Comparison of ENCODE assay signal across 8 cellular contexts in genomic region chr7:106283831-106284515, GRCh38. TPM values are rescaled to one million over a fixed set of nuclear protein-coding genes. Genes with fewer than 3 reads are reported as not detected.
A peak's percentile ranks its signal among the peaks of the same experiment; 100 is the strongest.
DNase-seq lines count a peak whose midpoint lies in the region; ATAC-seq and TF ChIP-seq lines count a peak whose summit lies in the region.

No MANE protein-coding gene starts in this region.

- peak overlapping the region; percentile 93 to 95 (median 95) for H3K27ac Mint-ChIP-seq in CD4-positive, CD25-positive, alpha-beta regulatory T cell

- H3K36me3 ChIP-seq in CD4-positive, CD25-positive, alpha-beta regulatory T cell (ENCODE audit: control insufficient read depth, insufficient read depth, low read length), result no peaks in the 10 kb centered on the region
- no peaks in the 10 kb centered on the region for H3K36me3 ChIP-seq in KOPT-K1 (ENCODE audit: insufficient read depth, low read length)
- H3K36me3 ChIP-seq in SU-DHL-6 (ENCODE audit: low read length), result no peaks in the 10 kb centered on the region
- H3K36me3 ChIP-seq in ascending aorta, result no peaks in the 10 kb centered on the region
- H3K36me3 ChIP-seq in hepatocyte (replicated peaks; ENCODE audit: insufficient read depth, low read depth), result no peaks in the 10 kb centered on the region
- H3K36me3 ChIP-seq in rectal smooth muscle tissue (ENCODE audit: control insufficient read depth, insufficient read depth, low read length), result no peaks in the 10 kb centered on the region

- H3K4me3 ChIP-seq in CD4-positive, CD25-positive, alpha-beta regulatory T cell (ENCODE audit: low read depth, low read length), result peak overlapping the region; percentile 99
- H3K4me3 ChIP-seq in SU-DHL-6 (ENCODE audit: insufficient read depth, low read length, poor library complexity, severe bottlenecking) (peak overlapping the region; percentile 58), ascending aorta (peak overlapping the region; percentile 79 to 97), hepatocyte (peak overlapping the region; percentile 59), rectal smooth muscle tissue (ENCODE audit: low read length) (peak overlapping the region; percentile 78)

- intact Hi-C loops in ascending aorta (cut with DNase I), result loop anchor here (2.0 to 10.0 kb wide), 9 partner anchors 43 to 1461 kb away; partner anchors contain the start of genes ATXN7L1, CBLL1 and CCDC71L

- peak; percentile 14 to 72 (median 47) for DNase-seq in CD4-positive, CD25-positive, alpha-beta regulatory T cell
- DNase-seq in ascending aorta (ENCODE audit: low spot score in 2 of 2), result peak in 1 of 2 donors; percentile 73
- peak; percentile 65 for DNase-seq in hepatocyte (ENCODE audit: low spot score)

- H3K4me2 ChIP-seq in SU-DHL-6 (ENCODE audit: low read depth, low read length, poor library complexity, severe bottlenecking), result peak overlapping the region; percentile 77
- peak overlapping the region; percentile 73 for H3K4me2 ChIP-seq in hepatocyte

- H3K27me3 Mint-ChIP-seq in CD4-positive, CD25-positive, alpha-beta regulatory T cell, result no peaks in the 10 kb centered on the region

- H3K36me3 Mint-ChIP-seq in CD4-positive, CD25-positive, alpha-beta regulatory T cell, result no peaks in the 10 kb centered on the region

- H3K9me2 ChIP-seq in SU-DHL-6 (replicated peaks; ENCODE audit: insufficient read depth, low read length) (no peaks in the 10 kb centered on the region), hepatocyte (replicated peaks; ENCODE audit: insufficient read depth) (no peaks in the 10 kb centered on the region)

- H2AFZ ChIP-seq in SU-DHL-6 (ENCODE audit: low read depth, low read length, severe bottlenecking), result no peak overlapping the region
- peak overlapping the region; percentile 14 for H2AFZ ChIP-seq in hepatocyte

- H3K4me1 ChIP-seq in CD4-positive, CD25-positive, alpha-beta regulatory T cell (ENCODE audit: control insufficient read depth, insufficient read depth, low read length, poor library complexity, severe bottlenecking), result peaks cover 49% of the 10 kb centered on the region
- H3K4me1 ChIP-seq in ascending aorta (peaks cover 0 to 3% of the 10 kb centered on the region in 2 donors), hepatocyte (ENCODE audit: insufficient read depth) (no peaks in the 10 kb centered on the region), rectal smooth muscle tissue (ENCODE audit: control insufficient read depth, insufficient read depth, low read length) (peaks cover 13% of the 10 kb centered on the region)

- H3K27ac ChIP-seq in CD4-positive, CD25-positive, alpha-beta regulatory T cell (ENCODE audit: insufficient read depth, low read length, poor library complexity, severe bottlenecking), result peak overlapping the region; percentile 96
- H3K27ac ChIP-seq in KOPT-K1 (ENCODE audit: low read depth, low read length, poor library complexity, severe bottlenecking) (peak overlapping the region; percentile 72), SU-DHL-6 (ENCODE audit: low read depth, low read length) (peak overlapping the region; percentile 21), ascending aorta (peak overlapping the region; percentile 95 to 99), hepatocyte (peak overlapping the region; percentile 99), rectal smooth muscle tissue (ENCODE audit: low read depth, low read length) (peak overlapping the region; percentile 98)

- H4K20me1 ChIP-seq in SU-DHL-6 (ENCODE audit: low read depth, low read length) (peaks cover 38% of the 10 kb centered on the region), hepatocyte (ENCODE audit: insufficient read depth, poor library complexity, severe bottlenecking) (peaks cover 47% of the 10 kb centered on the region)

- no peak for ATAC-seq in CD4-positive, CD25-positive, alpha-beta regulatory T cell (ENCODE audit: low read depth in 2 of 2)
- ATAC-seq in GM21447 (IDR thresholded peaks at IDR 0.05; ENCODE audit: unreplicated experiment) (peak; percentile 6), HG03108 (IDR thresholded peaks at IDR 0.05; ENCODE audit: unreplicated experiment) (no peak)

- no peaks in the 10 kb centered on the region for H3K9me3 Mint-ChIP-seq in CD4-positive, CD25-positive, alpha-beta regulatory T cell

- H3K4me1 Mint-ChIP-seq in CD4-positive, CD25-positive, alpha-beta regulatory T cell, result peaks cover 41 to 57% (median 49%) of the 10 kb centered on the region in 4 donors

- 2% methylated on average over 26 of the region's 43 CpGs for WGBS in hepatocyte (ENCODE audit: low lambda C conversion rate, missing lambda C conversion rate)

- peaks cover 28% of the 10 kb centered on the region for H3F3A ChIP-seq in SU-DHL-6 (ENCODE audit: insufficient read depth)

- H3K9ac ChIP-seq in SU-DHL-6 (ENCODE audit: low read length), result peak overlapping the region; percentile 85
- peak overlapping the region; percentile 57 for H3K9ac ChIP-seq in rectal smooth muscle tissue (ENCODE audit: low read length)

- peaks cover 52% of the 10 kb centered on the region for H3K79me2 ChIP-seq in SU-DHL-6 (ENCODE audit: insufficient read depth, low read length)
- peaks cover 47% of the 10 kb centered on the region for H3K79me2 ChIP-seq in hepatocyte

- no peaks in the 10 kb centered on the region for H3K27me3 ChIP-seq in CD4-positive, CD25-positive, alpha-beta regulatory T cell (ENCODE audit: control insufficient read depth, insufficient read depth, low read length)
- H3K27me3 ChIP-seq in SU-DHL-6 (ENCODE audit: low read length) (no peaks in the 10 kb centered on the region), ascending aorta (no peaks in the 10 kb centered on the region), hepatocyte (no peaks in the 10 kb centered on the region), rectal smooth muscle tissue (ENCODE audit: control insufficient read depth, insufficient read depth, low read length) (no peaks in the 10 kb centered on the region)

- no peaks in the 10 kb centered on the region for H3K9me3 ChIP-seq in CD4-positive, CD25-positive, alpha-beta regulatory T cell (ENCODE audit: control insufficient read depth in 2 of 2, low read length in 2 of 2)
- H3K9me3 ChIP-seq in KOPT-K1 (ENCODE audit: insufficient read depth, low read length, poor library complexity, severe bottlenecking), result no peaks in the 10 kb centered on the region
- H3K9me3 ChIP-seq in SU-DHL-6 (ENCODE audit: insufficient read depth, low read length), result no peaks in the 10 kb centered on the region
- no peaks in the 10 kb centered on the region for H3K9me3 ChIP-seq in ascending aorta
- H3K9me3 ChIP-seq in hepatocyte (ENCODE audit: low read depth), result no peaks in the 10 kb centered on the region

- TF ChIP-seq CTCF in SU-DHL-6 (IDR thresholded peaks at IDR 0.05; ENCODE audit: insufficient read depth, low read length, poor library complexity, severe bottlenecking) (no peak), ascending aorta (IDR thresholded peaks at IDR 0.05) (no peak), hepatocyte (IDR thresholded peaks at IDR 0.05; ENCODE audit: poor library complexity) (no peak)

- H3K4me3 Mint-ChIP-seq in CD4-positive, CD25-positive, alpha-beta regulatory T cell, result peak overlapping the region; percentile 92 to 98 (median 94)

RNA-seq across cellular contexts. Expression of gene NAMPT, which starts 0.8 kb away (rescaled TPM):
- 453 TPM for total RNA-seq in CD4-positive, CD25-positive, alpha-beta regulatory T cell
- polyA plus RNA-seq in CD4-positive, CD25-positive, alpha-beta regulatory T cell, result 10 to 100 TPM; 23.4 to 31.2 (median 24.7) TPM
- total RNA-seq in ascending aorta (128 TPM), hepatocyte (251 and 299 TPM in 2 replicates)
- 71.8 and 98.9 TPM in 2 replicates for polyA plus RNA-seq in hepatocyte

Comparison
In these comparisons a context has a peak if more than half of its experiments do, and no peak if none do; other contexts are left out.
1. H3K27ac ChIP-seq: peak in every context shown above with its lines; median percentile 99 in hepatocyte; 98 in rectal smooth muscle tissue; 97 in ascending aorta; 96 in CD4-positive, CD25-positive, alpha-beta regulatory T cell; 72 in KOPT-K1; 21 in SU-DHL-6.